Comparison of ENCODE assay signal across 19 cellular contexts in the genomic region with DNA sequence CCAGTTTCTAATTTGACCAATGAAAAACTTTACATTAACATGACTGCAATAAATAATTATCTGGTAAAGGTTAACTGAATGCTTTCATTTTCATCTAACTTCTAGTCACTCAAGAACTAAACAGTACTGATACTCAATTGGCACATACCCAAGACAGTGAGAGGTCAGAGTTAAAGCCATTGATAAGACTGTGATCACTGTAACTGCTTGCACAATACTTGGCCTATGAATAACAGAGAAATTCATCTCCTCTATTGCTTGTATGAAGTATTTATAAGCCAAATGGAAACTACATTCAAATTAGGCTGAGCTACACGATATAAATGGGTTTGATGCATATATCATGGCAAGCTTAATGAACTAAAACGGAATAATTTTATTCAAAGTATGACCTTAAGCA.
"Had no signal": no experiment of that assay in that cellular context is flagged by ENCODE, and none has a peak within 500 bp of the region (broad histone marks: within the 10 kb centered on the region; RNA-seq: fewer than 3 reads in every experiment).

No MANE protein-coding gene starts in this region.

- ATAC-seq: activated CD4-positive, alpha-beta T cell treated with anti-CD3 and anti-CD28 coated beads for 36 hours; activated CD8-positive, alpha-beta memory T cell treated with anti-CD3 and anti-CD28 coated beads, Interleukin-2, amount 10 ng/mL, durations not matched to agents 7 days and 5 days; gastroesophageal sphincter; heart right ventricle; left colon; stimulated activated naive B cell treated with anti-CD40 and anti-IgM and Interleukin-4, amounts not matched to agents 10 μg/mL and 1 μg/mL and 100 μg/mL, for 72 hours had no signal

- H3K27ac Mint-ChIP-seq: activated CD4-positive, alpha-beta memory T cell treated with anti-CD3 and anti-CD28 coated beads for 36 hours; activated CD4-positive, alpha-beta T cell treated with anti-CD3 and anti-CD28 coated beads for 36 hours; activated CD8-positive, alpha-beta memory T cell treated with anti-CD3 and anti-CD28 coated beads, Interleukin-2, amount 10 ng/mL, durations not matched to agents 7 days and 5 days; activated naive CD4-positive, alpha-beta T cell treated with anti-CD3 and anti-CD28 coated beads, Interleukin-2, amount 50 U/mL, for 24 hours; activated T-helper 2 cell treated with anti-CD3 and anti-CD28 coated beads, Interferon-gamma antibody, Interleukin-2, Interleukin-4, amounts not matched to agents 10 μg/mL and 5 μg/mL and 100 μg/mL, durations not matched to agents 14 hours and 24 hours and 36 hours; stimulated activated naive B cell treated with anti-CD40 and anti-IgM and Interleukin-4, amounts not matched to agents 10 μg/mL and 1 μg/mL and 100 μg/mL, for 72 hours had no signal

- H3K27me3 Mint-ChIP-seq: activated CD4-positive, alpha-beta memory T cell treated with anti-CD3 and anti-CD28 coated beads for 36 hours; activated CD4-positive, alpha-beta T cell treated with anti-CD3 and anti-CD28 coated beads for 36 hours; activated CD8-positive, alpha-beta memory T cell treated with anti-CD3 and anti-CD28 coated beads, Interleukin-2, amount 10 ng/mL, durations not matched to agents 7 days and 5 days; activated naive CD4-positive, alpha-beta T cell treated with anti-CD3 and anti-CD28 coated beads, Interleukin-2, amount 50 U/mL, for 24 hours; naive B cell; stimulated activated naive B cell treated with anti-CD40 and anti-IgM and Interleukin-4, amounts not matched to agents 10 μg/mL and 1 μg/mL and 100 μg/mL, for 72 hours had no signal

- H3K4me3 Mint-ChIP-seq: activated CD4-positive, alpha-beta memory T cell treated with anti-CD3 and anti-CD28 coated beads for 36 hours; activated CD4-positive, alpha-beta T cell treated with anti-CD3 and anti-CD28 coated beads for 36 hours; activated CD8-positive, alpha-beta memory T cell treated with anti-CD3 and anti-CD28 coated beads, Interleukin-2, amount 10 ng/mL, durations not matched to agents 7 days and 5 days; activated naive CD4-positive, alpha-beta T cell treated with anti-CD3 and anti-CD28 coated beads, Interleukin-2, amount 50 U/mL, for 24 hours; naive B cell; stimulated activated naive B cell treated with anti-CD40 and anti-IgM and Interleukin-4, amounts not matched to agents 10 μg/mL and 1 μg/mL and 100 μg/mL, for 72 hours had no signal

- FAIRE-seq: colon, pancreas, urothelium cell line had no signal

- H3K9me3 Mint-ChIP-seq: activated CD4-positive, alpha-beta memory T cell treated with anti-CD3 and anti-CD28 coated beads for 36 hours; activated naive CD4-positive, alpha-beta T cell treated with anti-CD3 and anti-CD28 coated beads, Interleukin-2, amount 50 U/mL, for 24 hours; activated T-helper 2 cell treated with anti-CD3 and anti-CD28 coated beads, Interferon-gamma antibody, Interleukin-2, Interleukin-4, amounts not matched to agents 10 μg/mL and 5 μg/mL and 100 μg/mL, durations not matched to agents 14 hours and 24 hours and 36 hours; naive B cell; stimulated activated naive B cell treated with anti-CD40 and anti-IgM and Interleukin-4, amounts not matched to agents 10 μg/mL and 1 μg/mL and 100 μg/mL, for 72 hours had no signal

- H3K4me1 ChIP-seq: gastroesophageal sphincter, heart right ventricle, thyroid gland had no signal

- H3K27ac ChIP-seq: gastroesophageal sphincter, heart right ventricle, pancreas, thyroid gland had no signal

- H3K36me3 ChIP-seq: thyroid gland had no signal

- H3K9me3 ChIP-seq: gastroesophageal sphincter, heart right ventricle, pancreas, thyroid gland had no signal

- H3K4me3 ChIP-seq: gastroesophageal sphincter, heart right ventricle, pancreas, thyroid gland had no signal

- DNase-seq: activated CD4-positive, alpha-beta memory T cell treated with anti-CD3 and anti-CD28 coated beads for 36 hours; activated CD4-positive, alpha-beta T cell treated with anti-CD3 and anti-CD28 coated beads for 36 hours; activated CD8-positive, alpha-beta memory T cell treated with anti-CD3 and anti-CD28 coated beads, Interleukin-2, amount 10 ng/mL, durations not matched to agents 7 days and 5 days; activated T-cell treated with anti-CD3 and anti-CD28 coated beads, Interleukin-2, amount 50 U/mL, for 1 hour; amniotic stem cell; caudate nucleus; heart right ventricle; left colon; naive B cell; pancreas; stimulated activated CD4-positive, alpha-beta T cell treated with anti-CD3 and anti-CD28 coated beads, Interleukin-12 subunit alpha, Interleukin-12 subunit beta, amount 100 ng/mL, for 4 hours; stimulated activated naive B cell treated with anti-CD40 and anti-IgM and Interleukin-4, amounts not matched to agents 10 μg/mL and 1 μg/mL and 100 μg/mL, for 72 hours; T-helper 2 cell; thyroid gland had no signal

- H3K4me1 Mint-ChIP-seq: activated CD8-positive, alpha-beta memory T cell treated with anti-CD3 and anti-CD28 coated beads, Interleukin-2, amount 10 ng/mL, durations not matched to agents 7 days and 5 days had no signal

- H3K27me3 ChIP-seq: gastroesophageal sphincter, heart right ventricle, pancreas, thyroid gland had no signal
